ENCODE assay signal across 8 cellular contexts in the genomic region with DNA sequence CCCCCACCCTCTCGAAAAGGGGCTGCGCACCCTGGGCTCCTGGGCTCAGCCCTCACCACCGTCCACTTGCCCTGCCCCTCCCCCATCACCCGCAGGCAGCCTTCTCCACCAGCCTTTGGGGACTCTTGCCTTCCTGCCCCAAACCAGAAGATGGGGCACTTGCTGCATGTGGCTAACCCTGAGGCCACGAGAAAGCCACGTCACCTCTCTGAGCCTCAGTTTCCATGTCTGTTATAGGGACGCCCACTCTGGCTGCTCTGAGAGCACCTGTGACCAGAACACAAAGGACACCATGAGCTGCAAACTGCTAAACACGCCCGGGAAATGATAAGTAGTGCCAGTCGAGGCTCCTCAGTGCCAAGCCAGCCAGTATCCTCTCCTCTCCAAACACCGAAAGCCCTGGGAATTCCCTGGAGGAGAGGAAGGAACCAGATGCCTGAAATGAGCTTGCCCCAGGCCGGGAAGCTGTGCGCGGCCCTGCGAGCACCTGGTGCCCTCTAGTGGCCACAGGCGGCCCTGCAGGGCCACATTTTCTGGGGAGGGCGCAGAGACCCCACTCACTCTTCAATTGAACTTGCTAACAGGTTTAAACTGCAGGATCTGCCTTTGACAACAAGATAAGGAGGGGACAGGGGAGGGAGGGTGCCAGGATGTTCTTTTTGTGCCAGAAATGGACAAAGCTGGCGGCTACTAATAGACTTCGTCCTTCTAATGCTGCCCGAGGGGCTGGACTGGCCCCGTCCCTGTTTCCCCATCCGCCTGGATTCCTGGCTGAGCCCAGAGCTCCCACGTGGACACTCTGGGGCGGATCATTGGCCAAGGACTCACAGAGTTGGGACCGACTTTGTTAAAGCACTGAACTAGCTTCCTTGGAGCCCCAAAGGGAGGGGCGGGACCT. TPM values are rescaled to one million over a fixed set of nuclear protein-coding genes. Genes with fewer than 3 reads are reported as not detected.
DNase-seq lines count a peak whose midpoint lies in the region; ATAC-seq and TF ChIP-seq lines count a peak whose summit lies in the region.

No MANE protein-coding gene starts in this region.

- H3K9me3 ChIP-seq in RWPE2 (ENCODE audit: severe bottlenecking) (no peaks in the 10 kb centered on the region), adipocyte (ENCODE audit: control insufficient read depth, low read length) (no peaks in the 10 kb centered on the region), left ventricle myocardium inferior (replicated peaks) (no peaks in the 10 kb centered on the region), psoas muscle (no peaks in the 10 kb centered on the region)

- H3K9ac ChIP-seq in adipocyte (ENCODE audit: low read length) = peak overlapping the region; percentile 5

- peak; percentile 100 for TF ChIP-seq CTCF in GM06990 (IDR thresholded peaks at IDR 0.05; ENCODE audit: insufficient read depth, low read length, poor library complexity, severe bottlenecking)
- peak; percentile 99 for TF ChIP-seq CTCF in RWPE2 (IDR thresholded peaks at IDR 0.05; ENCODE audit: poor library complexity, severe bottlenecking)
- TF ChIP-seq CTCF in left ventricle myocardium inferior (IDR thresholded peaks at IDR 0.05; ENCODE audit: borderline replicate concordance) = peak; percentile 100
- peak; percentile 83 for TF ChIP-seq CTCF in psoas muscle (IDR thresholded peaks at IDR 0.05)

- H3K27ac ChIP-seq in RWPE2 (ENCODE audit: poor library complexity, severe bottlenecking) (no peak overlapping the region), left ventricle myocardium inferior (replicated peaks) (no peak overlapping the region), psoas muscle (no peak overlapping the region)

- H3K27me3 ChIP-seq in GM06990 (replicated peaks; ENCODE audit: control insufficient read depth, insufficient read depth, low read length) (no peaks in the 10 kb centered on the region), RWPE2 (ENCODE audit: insufficient read depth, poor library complexity, severe bottlenecking) (no peaks in the 10 kb centered on the region), adipocyte (replicated peaks; ENCODE audit: control insufficient read depth, insufficient read depth, low read length) (peaks cover 30% of the 10 kb centered on the region), left ventricle myocardium inferior (ENCODE audit: low read depth) (peaks cover 86% of the 10 kb centered on the region), psoas muscle (ENCODE audit: insufficient read depth in 3 of 3, low read length in 2 of 3) (peaks cover 0 to 12% (median 2%) of the 10 kb centered on the region in 3 donors)

- WGBS in psoas muscle, 3 donors = 13 to 17% (median 13%) methylated on average over 26 of the region's 26 CpGs

- H3K36me3 ChIP-seq in GM06990 (ENCODE audit: control insufficient read depth, insufficient read depth, low read length) = no peaks in the 10 kb centered on the region
- no peaks in the 10 kb centered on the region for H3K36me3 ChIP-seq in RWPE2 (ENCODE audit: low read depth)
- no peaks in the 10 kb centered on the region for H3K36me3 ChIP-seq in adipocyte (ENCODE audit: control insufficient read depth, insufficient read depth, low read length, severe bottlenecking)
- H3K36me3 ChIP-seq in left ventricle myocardium inferior = no peaks in the 10 kb centered on the region
- H3K36me3 ChIP-seq in psoas muscle (ENCODE audit: insufficient read depth in 1 of 2, low read depth in 1 of 2) = no peaks in the 10 kb centered on the region

- ATAC-seq in HG03159 (IDR thresholded peaks at IDR 0.05; ENCODE audit: unreplicated experiment) = peak; percentile 61
- peak; percentile 83 for ATAC-seq in RWPE2 (ENCODE audit: low read depth)
- peak; percentile 42 to 85 (median 71) for ATAC-seq in psoas muscle
- no peak for ATAC-seq in GM18873 (IDR thresholded peaks at IDR 0.05; ENCODE audit: low FRiP score, unreplicated experiment)

- H3K4me1 ChIP-seq in RWPE2 (ENCODE audit: insufficient read depth, poor library complexity, severe bottlenecking) (no peaks in the 10 kb centered on the region), adipocyte (ENCODE audit: control insufficient read depth, insufficient read depth, low read length) (no peaks in the 10 kb centered on the region), left ventricle myocardium inferior (peaks cover 7% of the 10 kb centered on the region), psoas muscle (no peaks in the 10 kb centered on the region)

- peak; percentile 47 for DNase-seq in GM06990 (ENCODE audit: extremely low read depth, insufficient read length)
- DNase-seq in RWPE2 (ENCODE audit: low spot score) = no peak
- peak; percentile 81 for DNase-seq in adipocyte (ENCODE audit: low read depth)
- peak; percentile 27 for DNase-seq in left ventricle myocardium inferior
- peak; percentile 47 to 71 for DNase-seq in psoas muscle
- no peak for DNase-seq in NCI-H1436 treated with DMSO at 0.1 percent for 48 hours (lab: John Stamatoyannopoulos, UW)

- H3K4me3 ChIP-seq in GM06990 (replicated peaks; ENCODE audit: low read depth, low read length) (no peak overlapping the region), RWPE2 (ENCODE audit: severe bottlenecking) (no peak overlapping the region), adipocyte (ENCODE audit: low read length) (no peak overlapping the region), left ventricle myocardium inferior (no peak overlapping the region), psoas muscle (no peak overlapping the region)

- intact Hi-C loops in left ventricle myocardium inferior (cut with micrococcal nuclease) = no loop called here
- intact Hi-C loops in psoas muscle (cut with DNase I) = loop anchor here in 1 of 2 donors (5.0 to 10.0 kb wide), 3 partner anchors 59 to 351 kb away; no protein-coding TSS in a partner anchor

RNA-seq across cellular contexts. Expression of a gene that starts 10.2 kb away (rescaled TPM):
- total RNA-seq in left ventricle myocardium inferior (not detected), psoas muscle (not detected)
- polyA plus RNA-seq in psoas muscle = not detected

RNA-seq across cellular contexts. Expression of a gene that starts 23.1 kb away (rescaled TPM):
- total RNA-seq in left ventricle myocardium inferior (not detected), psoas muscle (not detected)
- polyA plus RNA-seq in psoas muscle = not detected

RNA-seq across cellular contexts. Expression of a gene that starts 33.6 kb away (rescaled TPM):
- total RNA-seq in left ventricle myocardium inferior (not detected), psoas muscle (not detected)
- not detected for polyA plus RNA-seq in psoas muscle

Comparison
In these comparisons a context has a peak if more than half of its experiments do, and no peak if none do; other contexts are left out.
1. DNase-seq: peak in GM06990 (single experiment), adipocyte (single experiment), left ventricle myocardium inferior (single experiment) and psoas muscle (2 of 2); none in RWPE2 (single experiment) and NCI-H1436 treated with DMSO at 0.1 percent for 48 hours (single experiment).
2. Peak in every context shown above with its lines, with median percentiles within 50 percentile points of each other: CTCF ChIP-seq.